11 cellular contexts compared by ENCODE assay signal in the genomic region with DNA sequence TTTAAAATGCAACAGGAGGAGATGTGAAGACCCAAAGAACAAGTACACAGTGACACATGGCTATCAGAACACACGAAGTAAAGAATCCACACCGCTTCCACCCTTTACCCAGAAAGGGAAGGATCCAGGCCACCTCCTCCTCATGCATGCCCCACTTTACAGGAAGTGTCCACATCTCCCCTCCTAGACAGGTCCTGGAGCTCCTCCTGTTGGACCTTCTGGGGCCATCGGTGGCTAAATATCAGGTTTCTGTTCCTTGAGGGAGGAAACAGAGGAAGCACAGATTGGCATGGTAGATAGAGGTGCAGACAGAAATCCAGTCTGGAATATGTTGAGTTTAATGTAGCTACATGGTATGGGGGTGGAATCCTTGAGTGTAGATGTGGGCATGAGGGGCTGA. TPM values are rescaled to one million over a fixed set of nuclear protein-coding genes. Genes with fewer than 3 reads are reported as not detected.
A peak's percentile ranks its signal among the peaks of the same experiment; 100 is the strongest.
DNase-seq lines count a peak whose midpoint lies in the region; ATAC-seq, FAIRE-seq and TF ChIP-seq lines count a peak whose summit lies in the region.
"Had no signal": no experiment of that assay in that cellular context is flagged by ENCODE, and none has a peak within 500 bp of the region (broad histone marks: within the 10 kb centered on the region; RNA-seq: fewer than 3 reads in every experiment).

No MANE protein-coding gene starts in this region.

- H3K9ac ChIP-seq in HCT116 (ENCODE audit: low read length), result no peak overlapping the region

- RAD21 ChIA-PET in HCT116 (lab: Charles Lee; ENCODE audit: low non-redundant PET in 1 of 2, low total read pairs in 2 of 2, uncharacterized antibody in 2 of 2, unreplicated experiment in 2 of 2), result no interaction called here

- DNase-seq in HCT116 (ENCODE audit: low read depth, low spot score) (no peak), RCC 7860 (ENCODE audit: low spot score) (peak; percentile 6), fibroblast of villous mesenchyme (ENCODE audit: low read depth) (peak; percentile 54), Ammon's horn (ENCODE audit: low spot score) (no peak), substantia nigra (lab: John Stamatoyannopoulos, UW) (no peak)
- no peak for DNase-seq in stimulated activated CD8-positive, alpha-beta memory T cell treated with anti-CD3 and anti-CD28 coated beads, Interleukin-4, amount 100 ng/mL, for 48 hours
- DNase-seq: activated B cell treated with CpG ODN at 0.5 μM for 24 hours; activated naive CD8-positive, alpha-beta T cell treated with anti-CD3 and anti-CD28 coated beads for 36 hours had no signal

- H3K4me3 ChIP-seq in ACC112 (ENCODE audit: low read depth, low read length), result no peak overlapping the region
- H3K4me3 ChIP-seq in HCT116 (replicated peaks in 1 of 2; ENCODE audit: low read depth in 1 of 2, low read length in 2 of 2), result no peak overlapping the region
- H3K4me3 ChIP-seq in fibroblast of villous mesenchyme (ENCODE audit: low read depth, low read length), result no peak overlapping the region
- H3K4me3 ChIP-seq: gastroesophageal sphincter had no signal

- H4K20me1 ChIP-seq in HCT116 (ENCODE audit: insufficient read depth), result no peaks in the 10 kb centered on the region

- H3K79me2 ChIP-seq in ACC112 (ENCODE audit: control insufficient read depth, insufficient read depth, low read length, unreplicated experiment) (peaks cover 22% of the 10 kb centered on the region), HCT116 (ENCODE audit: insufficient read depth, low read length) (no peaks in the 10 kb centered on the region)

- BruUV-seq in HCT116 (replicated peaks; lab: Mats Ljungman, UMichigan), result no TSS peak

- intact Hi-C loops in HCT116 (cut with micrococcal nuclease), result loop anchor here (10.0 kb wide), 1 partner anchor 270 kb away; no protein-coding TSS in a partner anchor

- H3K27me3 ChIP-seq in ACC112 (ENCODE audit: insufficient read depth, low read length) (no peaks in the 10 kb centered on the region), HCT116 (ENCODE audit: insufficient read depth, low read length) (no peaks in the 10 kb centered on the region)
- H3K27me3 ChIP-seq: gastroesophageal sphincter had no signal

- TF ChIP-seq RAD21 in HCT116 (IDR thresholded peaks at IDR 0.05; ENCODE audit: low read depth), result peak; percentile 58

- POLR2A ChIA-PET in HCT116 (lab: Charles Lee), result no interaction called here

- peak overlapping the region; percentile 79 for H2AFZ ChIP-seq in ACC112 (ENCODE audit: low read length, unreplicated experiment)
- no peak overlapping the region for H2AFZ ChIP-seq in HCT116 (ENCODE audit: low read depth, low read length, poor library complexity, severe bottlenecking)

- peak; percentile 79 for ATAC-seq in HCT116
- ATAC-seq in GM21526 (IDR thresholded peaks at IDR 0.05; ENCODE audit: low FRiP score, unreplicated experiment), result no peak
- ATAC-seq: gastroesophageal sphincter had no signal

- H3K27ac ChIP-seq in ACC112 (ENCODE audit: low read depth, low read length), result peak overlapping the region; percentile 84
- H3K27ac ChIP-seq in HCT116 (ENCODE audit: low read depth, low read length), result no peak overlapping the region
- no peak overlapping the region for H3K27ac ChIP-seq in substantia nigra (ENCODE audit: low read depth, low read length, poor library complexity, severe bottlenecking)
- H3K27ac ChIP-seq: gastroesophageal sphincter had no signal

- no peak for FAIRE-seq in RCC 7860 (lab: Jason Lieb, UNC)

- CTCF ChIA-PET in HCT116 (lab: Charles Lee), result no interaction called here

- H3K9me3 ChIP-seq in HCT116 (ENCODE audit: control insufficient read depth in 1 of 2, insufficient read depth in 1 of 2, low read depth in 1 of 2, low read length in 2 of 2), result no peaks in the 10 kb centered on the region
- H3K9me3 ChIP-seq: gastroesophageal sphincter had no signal

- H3K9me2 ChIP-seq in HCT116 (ENCODE audit: insufficient read depth), result no peaks in the 10 kb centered on the region

- peak; percentile 18 to 42 (median 39); a peak in 4 of 6 replicates for TF ChIP-seq CTCF in HCT116 (IDR thresholded peaks at IDR 0.05 in 2 of 3, conservative IDR thresholded peaks at IDR 0.05 in 1 of 3; ENCODE audit: borderline replicate concordance in 1 of 3, insufficient read depth in 1 of 3, low read depth in 2 of 3, low read length in 2 of 3)
- TF ChIP-seq CTCF in fibroblast of villous mesenchyme (IDR thresholded peaks at IDR 0.05; ENCODE audit: insufficient read depth, low read depth, low read length), result peak; percentile 57

- H3K4me1 ChIP-seq in ACC112 (ENCODE audit: control insufficient read depth, insufficient read depth, low read length, unreplicated experiment), result peaks cover 22% of the 10 kb centered on the region
- peaks cover 0 to 4% of the 10 kb centered on the region in 2 experiments; a peak in 1 of 4 replicates for H3K4me1 ChIP-seq in HCT116 (ENCODE audit: control insufficient read depth in 1 of 2, insufficient read depth in 2 of 2, low read length in 2 of 2)

- no peak for TF ChIP-seq POLR2A in HCT116 (IDR thresholded peaks at IDR 0.05; ENCODE audit: borderline replicate concordance, extremely low read depth, insufficient read depth, insufficient read length)

- H3K36me3 ChIP-seq in ACC112 (ENCODE audit: insufficient read depth, low read length) (no peaks in the 10 kb centered on the region), HCT116 (ENCODE audit: control insufficient read depth in 1 of 2, insufficient read depth in 2 of 2, low read length in 2 of 2) (no peaks in the 10 kb centered on the region)

- H3K4me2 ChIP-seq in HCT116 (ENCODE audit: low read length), result no peak overlapping the region

TF ChIP-seq in HCT116, 20 proteins besides CTCF, POLR2A, EP300 and RAD21:
- TF ChIP-seq FOSL1 (IDR thresholded peaks at IDR 0.05; ENCODE audit: low read depth) (no peak), ELF1 (IDR thresholded peaks at IDR 0.05; ENCODE audit: borderline replicate concordance, low read depth) (0 out of 2 replicates have a peak, but pooled peaks have one; percentile 11)

RNA-seq across cellular contexts. Expression of gene NINL, which starts 10.9 kb away (rescaled TPM):
- total RNA-seq in HCT116 (2021; ENCODE audit: unreplicated experiment), result 7.2 TPM
- polyA plus RNA-seq in HCT116 (2012), result 6.0 and 6.3 TPM in 2 replicates
- 8.2 and 10.3 TPM in 2 replicates for total RNA-seq in fibroblast of villous mesenchyme

RNA-seq across cellular contexts. Expression of gene NANP, which starts 49.4 kb away (rescaled TPM):
- total RNA-seq in HCT116 (2021; ENCODE audit: unreplicated experiment) (7.3 TPM), fibroblast of villous mesenchyme (8.7 and 16.8 TPM in 2 replicates)
- polyA plus RNA-seq in HCT116 (2012), result 2.5 and 3.1 TPM in 2 replicates

Comparison
In these comparisons a context has a peak if more than half of its experiments do, and no peak if none do; other contexts are left out.
1. DNase-seq: peak in RCC 7860 (single experiment) and fibroblast of villous mesenchyme (single experiment); none in HCT116 (single experiment), Ammon's horn (single experiment), stimulated activated CD8-positive, alpha-beta memory T cell treated with anti-CD3 and anti-CD28 coated beads, Interleukin-4, amount 100 ng/mL, for 48 hours (single experiment) and substantia nigra (0 of 49).